8 cellular contexts compared by ENCODE assay signal in the genomic region with DNA sequence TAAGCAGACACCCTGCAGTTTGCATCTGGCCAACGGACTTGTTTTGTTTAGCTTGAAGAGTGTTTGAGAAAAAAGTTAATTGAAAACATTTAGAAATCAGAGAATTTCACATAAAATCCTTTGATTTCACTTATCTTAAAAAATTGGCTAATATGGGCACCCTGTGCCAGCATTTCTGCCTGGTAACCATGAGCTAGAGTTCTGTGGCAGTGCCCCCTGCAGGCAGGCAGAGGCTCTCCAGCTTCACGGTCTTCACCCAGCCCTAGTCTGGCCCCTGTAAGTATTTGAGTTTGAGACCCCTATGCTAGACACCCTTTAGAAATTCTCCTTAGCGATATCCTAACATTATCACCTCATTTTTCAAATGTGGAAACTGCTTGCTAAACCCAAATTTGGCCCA. TPM values are rescaled to one million over a fixed set of nuclear protein-coding genes. Genes with fewer than 3 reads are reported as not detected.
DNase-seq lines count a peak whose midpoint lies in the region; ATAC-seq and TF ChIP-seq lines count a peak whose summit lies in the region.

No MANE protein-coding gene starts in this region.

- H3K27me3 ChIP-seq in cardiac muscle cell (no peaks in the 10 kb centered on the region), right cardiac atrium (ENCODE audit: control insufficient read depth, insufficient read depth) (no peaks in the 10 kb centered on the region), gastroesophageal sphincter (no peaks in the 10 kb centered on the region), tibial nerve (no peaks in the 10 kb centered on the region)

- 75% methylated on average over 3 of the region's 3 CpGs for WGBS in right cardiac atrium
- WGBS in gastroesophageal sphincter (ENCODE audit: low coverage in 1 of 2), 2 donors = 73 to 83% methylated on average over 3 of the region's 3 CpGs
- 69 to 78% methylated on average over 3 of the region's 3 CpGs for WGBS in tibial nerve, 2 donors

- H3K27ac ChIP-seq in cardiac muscle cell (no peak overlapping the region), right cardiac atrium (ENCODE audit: low read length) (no peak overlapping the region), gastroesophageal sphincter (no peak overlapping the region), tibial nerve (peak overlapping the region in 1 of 4 donors; percentile 11)

- TF ChIP-seq EP300 in gastroesophageal sphincter (IDR thresholded peaks at IDR 0.05) (no peak), tibial nerve (IDR thresholded peaks at IDR 0.05) (no peak)

- DNase-seq in cardiac muscle cell (ENCODE audit: low read depth in 1 of 2, low spot score in 1 of 2) = peak; percentile 9 to 26
- no peak for DNase-seq in right cardiac atrium
- DNase-seq in SK-MEL-5 (ENCODE audit: low read depth, low spot score) = peak; percentile 64
- no peak for DNase-seq in tibial nerve (ENCODE audit: low spot score in 2 of 2)
- no peak for DNase-seq in islet precursor cell

- H3K36me3 ChIP-seq in cardiac muscle cell = no peaks in the 10 kb centered on the region
- H3K36me3 ChIP-seq in gastroesophageal sphincter = no peaks in the 10 kb centered on the region
- no peaks in the 10 kb centered on the region for H3K36me3 ChIP-seq in tibial nerve

- peak; percentile 52 for TF ChIP-seq CTCF in cardiac muscle cell (IDR thresholded peaks at IDR 0.05; ENCODE audit: low read depth, low read length)
- peak; percentile 31 to 58 (median 40) for TF ChIP-seq CTCF in gastroesophageal sphincter (IDR thresholded peaks at IDR 0.05)
- TF ChIP-seq CTCF in tibial nerve (IDR thresholded peaks at IDR 0.05) = peak in 4 of 5 experiments; percentile 15 to 29 (median 27)

- TF ChIP-seq POLR2A in gastroesophageal sphincter (IDR thresholded peaks at IDR 0.05) (no peak), tibial nerve (IDR thresholded peaks at IDR 0.05) (no peak)

- no peak for ATAC-seq in right cardiac atrium
- ATAC-seq in gastroesophageal sphincter = no peak
- no peak for ATAC-seq in HG02571 (IDR thresholded peaks at IDR 0.05; ENCODE audit: unreplicated experiment)
- no peak for ATAC-seq in GM21423 (IDR thresholded peaks at IDR 0.05; ENCODE audit: unreplicated experiment)

- H3K4me3 ChIP-seq in cardiac muscle cell (no peak overlapping the region), right cardiac atrium (ENCODE audit: low read length) (no peak overlapping the region), gastroesophageal sphincter (no peak overlapping the region), tibial nerve (no peak overlapping the region)

- in situ Hi-C loops in SK-MEL-5 (cut with HindIII; ENCODE audit: low pct_unique_long_range_greater_than_20kb, low sequenced_read_pairs) = no loop called here

- H3K9me3 ChIP-seq in cardiac muscle cell (ENCODE audit: low read depth) (no peaks in the 10 kb centered on the region), right cardiac atrium (ENCODE audit: control insufficient read depth, low read length) (no peaks in the 10 kb centered on the region), gastroesophageal sphincter (no peaks in the 10 kb centered on the region), tibial nerve (peaks cover 0 to 6% (median 0%) of the 10 kb centered on the region in 4 donors)

- no peaks in the 10 kb centered on the region for H3K4me1 ChIP-seq in cardiac muscle cell (ENCODE audit: low read depth)
- H3K4me1 ChIP-seq in right cardiac atrium (ENCODE audit: control insufficient read depth, insufficient read depth, low read length) = peaks cover under 1% of the 10 kb centered on the region
- no peaks in the 10 kb centered on the region for H3K4me1 ChIP-seq in gastroesophageal sphincter
- peaks cover 0 to 4% (median 0%) of the 10 kb centered on the region in 4 donors for H3K4me1 ChIP-seq in tibial nerve

- intact Hi-C loops in right cardiac atrium (cut with DNase I) = no loop called here

RNA-seq across cellular contexts. Expression of a gene that starts 18.8 kb away (rescaled TPM):
- total RNA-seq in cardiac muscle cell = 11.5 and 14.0 TPM in 2 replicates
- 11.9 and 17.1 TPM in 2 replicates for polyA plus RNA-seq in cardiac muscle cell
- total RNA-seq in right cardiac atrium = 1 to 10 TPM; 3.3 to 6.6 (median 4.5) TPM
- 3.2 TPM for polyA plus RNA-seq in right cardiac atrium
- total RNA-seq in SK-MEL-5 (2014; rRNA removed; shearing (Covaris generic)) = 4.6 and 5.5 TPM in 2 replicates
- polyA plus RNA-seq in SK-MEL-5 (2015; cell fraction: cytosol; rRNA removed) = 9.4 and 11.2 TPM in 2 replicates
- polyA plus RNA-seq in SK-MEL-5 (2015; cell fraction: nucleus; rRNA removed) = 12.1 and 15.4 TPM in 2 replicates
- 1 to 10 TPM; 4.9 to 9.4 (median 7.4) TPM for total RNA-seq in gastroesophageal sphincter
- 10 to 100 TPM in 2 of 4 donors, 1 to 10 TPM in 2; 6.5 to 12.6 (median 10.2) TPM for total RNA-seq in tibial nerve

Comparison
In these comparisons a context has a peak if more than half of its experiments do, and no peak if none do; other contexts are left out.
1. DNase-seq: peak in cardiac muscle cell (2 of 2) and SK-MEL-5 (single experiment); none in right cardiac atrium (0 of 3), tibial nerve (0 of 2) and islet precursor cell (single experiment).
2. Peak in every context shown above with its lines, with median percentiles within 50 percentile points of each other: CTCF ChIP-seq.